1 cellular context compared by ENCODE assay signal in the genomic region with DNA sequence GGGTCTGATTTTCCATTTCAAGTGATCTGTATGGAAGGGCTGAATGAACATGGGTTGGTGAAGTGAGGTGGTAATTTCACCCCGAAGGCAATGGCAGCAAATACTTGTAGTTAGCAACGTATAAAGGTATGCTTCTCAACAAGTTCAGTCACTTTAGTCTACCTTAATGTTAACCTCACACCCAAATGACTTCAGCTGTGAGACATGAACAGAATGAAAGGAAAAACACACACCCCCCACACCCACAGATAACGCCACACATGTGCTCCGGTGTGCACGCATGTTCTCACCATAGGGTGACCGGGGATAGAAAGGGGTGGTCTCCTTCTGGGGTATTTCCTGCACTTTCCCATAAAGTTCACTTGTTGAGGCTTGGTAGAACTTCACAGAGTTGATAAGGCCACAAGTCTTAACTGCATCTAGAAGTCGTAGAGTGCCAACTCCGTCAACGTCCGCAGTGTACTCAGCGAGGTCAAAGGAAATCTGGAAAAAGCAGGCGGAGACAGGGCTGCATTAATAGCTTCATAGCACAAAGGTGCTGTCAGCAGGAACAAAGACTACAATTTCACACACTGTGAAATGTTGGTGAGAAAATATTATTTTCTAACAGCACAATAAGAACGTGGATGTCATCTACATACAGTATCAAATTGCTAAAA.
TF ChIP-seq lines count a peak whose summit lies in the region.

No MANE protein-coding gene starts in this region.

TF ChIP-seq in HepG2, 621 proteins besides CTCF, POLR2A, EP300 and RAD21:
- TF ChIP-seq ZFP1 (CRISPR knock-in tag; IDR thresholded peaks at IDR 0.05) = no peak
- TF ChIP-seq RBM22 (optimal IDR thresholded peaks at IDR 0.05; ENCODE audit: low read length) = peak; percentile 18
